In genomic region chr13:32376642-32377418, GRCh38 we compare ENCODE assay signal across 24 cellular contexts.
"Had no signal": no experiment of that assay in that cellular context is flagged by ENCODE, and none has a peak within 500 bp of the region (broad histone marks: within the 10 kb centered on the region; RNA-seq: fewer than 3 reads in every experiment).

No MANE protein-coding gene starts in this region.

- H3K4me2 ChIP-seq: smooth muscle cell had no signal

- H3K27me3 ChIP-seq: right lobe of liver, tibial nerve, upper lobe of left lung had no signal

- H3K9ac ChIP-seq: parathyroid adenoma had no signal

- ATAC-seq: left colon; mucosa of descending colon; naive thymus-derived CD4-positive, alpha-beta T cell; natural killer cell treated with Interleukin-12 subunit alpha and Interleukin-12 subunit beta and Interleukin-15 and Interleukin-18, amount 100 ng/mL, for 72 hours; psoas muscle; right lobe of liver; stimulated activated memory B cell treated with anti-CD40 and anti-IgM and Interleukin-4, amounts not matched to agents 10 μg/mL and 1 μg/mL and 100 μg/mL, for 72 hours; stimulated activated naive CD8-positive, alpha-beta T cell treated with anti-CD3 and anti-CD28 coated beads, Interleukin-15, amount 100 ng/mL, for 72 hours had no signal

- DNase-seq: head of caudate nucleus; hippocampal formation; kidney; left colon; left ventricle myocardium inferior; midbrain; mucosa of descending colon; naive thymus-derived CD4-positive, alpha-beta T cell; occipital lobe; psoas muscle; right lobe of liver; stimulated activated CD4-positive, alpha-beta T cell treated with anti-CD3 and anti-CD28 coated beads, Interleukin-1b, Interleukin-23, amount 100 ng/mL, for 48 hours; stimulated activated CD4-positive, alpha-beta T cell treated with anti-CD3 and anti-CD28 coated beads, Interleukin-2, amount 100 ng/mL, for 48 hours; stimulated activated CD4-positive, alpha-beta T cell treated with anti-CD3 and anti-CD28 coated beads, Interleukin-4, amount 100 ng/mL, for 4 hours; stimulated activated CD8-positive, alpha-beta memory T cell treated with anti-CD3 and anti-CD28 coated beads, Interleukin-4, amount 100 ng/mL, for 48 hours; stimulated activated naive CD4-positive, alpha-beta T cell treated with Interleukin-2 at 50 U/mL for 16 hours; stimulated activated naive CD8-positive, alpha-beta T cell treated with anti-CD3 and anti-CD28 coated beads, Interleukin-15, amount 100 ng/mL, for 72 hours; substantia nigra; upper lobe of left lung had no signal

- H3K36me3 ChIP-seq: left ventricle myocardium inferior, right lobe of liver, tibial nerve, upper lobe of left lung had no signal

- H3K4me3 ChIP-seq: left ventricle myocardium inferior, mucosa of descending colon, psoas muscle, right lobe of liver, smooth muscle cell, tibial nerve, upper lobe of left lung had no signal

- H2AFZ ChIP-seq: parathyroid adenoma had no signal

- H3K4me1 ChIP-seq: left ventricle myocardium inferior, parathyroid adenoma, psoas muscle, right lobe of liver, tibial nerve, upper lobe of left lung had no signal

- H3K9me3 ChIP-seq: left ventricle myocardium inferior, mucosa of descending colon, psoas muscle, right lobe of liver, tibial nerve, upper lobe of left lung had no signal

- H3K79me2 ChIP-seq: parathyroid adenoma had no signal

- H3K27ac ChIP-seq: left ventricle myocardium inferior, parathyroid adenoma, psoas muscle, right lobe of liver, tibial nerve, upper lobe of left lung had no signal
